ENCODE assay signal across 21 cellular contexts in the genomic region with DNA sequence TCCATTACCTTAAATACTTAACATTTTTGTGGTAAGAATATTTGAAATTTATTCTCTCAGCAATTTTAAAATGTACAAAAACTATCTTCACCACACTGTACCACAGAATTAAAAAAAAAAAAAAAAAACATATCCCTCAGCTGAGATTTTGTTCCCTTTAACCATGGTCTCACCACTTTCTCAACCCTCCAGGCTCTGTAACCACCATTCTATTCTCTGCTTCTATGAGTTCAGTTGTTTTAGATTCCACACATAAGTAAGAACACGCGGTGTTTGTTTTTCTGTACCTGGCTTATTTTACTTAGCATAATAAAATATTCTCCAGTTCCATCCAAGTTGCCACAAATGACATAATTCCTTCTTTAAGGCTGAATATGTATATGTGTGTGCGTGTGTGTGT. TPM values are rescaled to one million over a fixed set of nuclear protein-coding genes. Genes with fewer than 3 reads are reported as not detected.
DNase-seq lines count a peak whose midpoint lies in the region; ATAC-seq, FAIRE-seq and TF ChIP-seq lines count a peak whose summit lies in the region.
"Had no signal": no experiment of that assay in that cellular context is flagged by ENCODE, and none has a peak within 500 bp of the region (broad histone marks: within the 10 kb centered on the region; RNA-seq: fewer than 3 reads in every experiment).

No MANE protein-coding gene starts in this region.

- H3K36me3 ChIP-seq in SK-N-SH (replicated peaks in 1 of 2; ENCODE audit: control insufficient read depth in 1 of 2, insufficient read depth in 2 of 2, low read length in 1 of 2) = peaks cover 0 to 6% of the 10 kb centered on the region in 2 experiments
- H3K36me3 ChIP-seq in astrocyte (ENCODE audit: insufficient read depth, low read length) = no peaks in the 10 kb centered on the region

- H3K36me3 Mint-ChIP-seq in astrocyte (ENCODE audit: low read depth, unreplicated experiment) (peaks cover 3% of the 10 kb centered on the region), memory B cell (peaks cover 2% of the 10 kb centered on the region), type B pancreatic cell (no peaks in the 10 kb centered on the region)

- no peak overlapping the region for H3K4me3 ChIP-seq in SK-N-SH (ENCODE audit: low read depth in 2 of 2, low read length in 1 of 2)
- no peak overlapping the region for H3K4me3 ChIP-seq in astrocyte (ENCODE audit: insufficient read depth, low read depth, low read length)
- H3K4me3 ChIP-seq: K562 had no signal

- no peak for TF ChIP-seq RAD21 in SK-N-SH (IDR thresholded peaks at IDR 0.05; ENCODE audit: low read length)

- no peak for TF ChIP-seq EP300 in SK-N-SH (IDR thresholded peaks at IDR 0.05; ENCODE audit: borderline replicate concordance in 1 of 2, low read depth in 1 of 2, low read length in 1 of 2)

- H3K9me3 Mint-ChIP-seq in astrocyte (ENCODE audit: unreplicated experiment) (no peaks in the 10 kb centered on the region), memory B cell (no peaks in the 10 kb centered on the region), type B pancreatic cell (peaks cover 6% of the 10 kb centered on the region)

- H3K9me3 ChIP-seq in SK-N-SH (no peaks in the 10 kb centered on the region), astrocyte (ENCODE audit: insufficient read depth, low read depth, low read length) (no peaks in the 10 kb centered on the region)

- ATAC-seq in SK-N-SH treated with all-trans-retinoic acid at 6 μM for 48 hours (0 out of 3 replicates have a peak, but pooled peaks have one; percentile 19), memory B cell (ENCODE audit: low read depth) (no peak), GM19452 (IDR thresholded peaks at IDR 0.05; ENCODE audit: unreplicated experiment) (no peak), GM18861 (IDR thresholded peaks at IDR 0.05; ENCODE audit: unreplicated experiment) (no peak)
- ATAC-seq: K562 had no signal

- H3K79me2 ChIP-seq in SK-N-SH (ENCODE audit: insufficient read depth) (peaks cover 97% of the 10 kb centered on the region), astrocyte (ENCODE audit: insufficient read depth, low read length) (peaks cover 70% of the 10 kb centered on the region)

- CTCF ChIA-PET in SK-N-SH (lab: Yijun Ruan, JAX) = no interaction called here

- H3K27ac Mint-ChIP-seq in astrocyte (ENCODE audit: unreplicated experiment) = no peak overlapping the region
- H3K27ac Mint-ChIP-seq in memory B cell = peak overlapping the region; percentile 35
- H3K27ac Mint-ChIP-seq in type B pancreatic cell = peak overlapping the region; percentile 0

- H3K27ac ChIP-seq in SK-N-SH (ENCODE audit: low read depth in 2 of 2, low read length in 1 of 2) (peak overlapping the region in 1 of 2 experiments; percentile 10; a peak in 1 of 4 replicates), astrocyte (ENCODE audit: low read depth, low read length) (no peak overlapping the region)
- H3K27ac ChIP-seq: 22Rv1 had no signal

- no peak overlapping the region for H2AFZ ChIP-seq in SK-N-SH (ENCODE audit: low read depth)
- H2AFZ ChIP-seq in astrocyte (ENCODE audit: low read depth, low read length) = no peak overlapping the region

- H3K4me2 ChIP-seq in SK-N-SH (no peak overlapping the region), astrocyte (ENCODE audit: low read length) (no peak overlapping the region)

- H3K9ac ChIP-seq in SK-N-SH (no peak overlapping the region), astrocyte (ENCODE audit: low read length) (no peak overlapping the region)

- no peaks in the 10 kb centered on the region for H3K9me2 ChIP-seq in SK-N-SH

- no peaks in the 10 kb centered on the region for H3K27me3 ChIP-seq in SK-N-SH (ENCODE audit: insufficient read depth)
- H3K27me3 ChIP-seq in astrocyte (ENCODE audit: insufficient read depth, low read length) = no peaks in the 10 kb centered on the region

- peaks cover 0 to 2% of the 10 kb centered on the region in 2 experiments; a peak in 1 of 4 replicates for H3K4me1 ChIP-seq in SK-N-SH (ENCODE audit: control insufficient read depth in 1 of 2, insufficient read depth in 2 of 2, low read depth in 1 of 2, low read length in 1 of 2)
- no peaks in the 10 kb centered on the region for H3K4me1 ChIP-seq in astrocyte (ENCODE audit: insufficient read depth, low read length)

- H4K20me1 ChIP-seq in SK-N-SH (ENCODE audit: insufficient read depth) (peaks cover 36% of the 10 kb centered on the region), astrocyte (ENCODE audit: insufficient read depth, low read length) (peaks cover 63% of the 10 kb centered on the region)

- DNase-seq in SK-N-SH = no peak
- DNase-seq in astrocyte (ENCODE audit: low read depth) = peak; percentile 14
- no peak for DNase-seq in memory B cell (ENCODE audit: low spot score in 2 of 2)
- DNase-seq in type B pancreatic cell (ENCODE audit: extremely low spot score, unreplicated experiment) = no peak
- no peak for DNase-seq in NOMO-1 treated with dmso at 0.1 percent for 144 hours (lab: John Stamatoyannopoulos, UW; ENCODE audit: unreplicated experiment)
- DNase-seq: NCI-H1105; NCI-H2081; NCI-H446 treated with DMSO at 0.1 percent for 48 hours; NCI-H748 treated with DMSO at 0.1 percent for 48 hours; NK-92 treated with Interleukin-12 subunit alpha and Interleukin-12 subunit beta, amount 100 ng/mL, for 24 hours; Right ventricle myocardium superior had no signal

- no peak for TF ChIP-seq CTCF in SK-N-SH (IDR thresholded peaks at IDR 0.05)
- TF ChIP-seq CTCF in astrocyte (IDR thresholded peaks at IDR 0.05; ENCODE audit: insufficient read depth, low read depth, low read length) = no peak
- no peak for TF ChIP-seq CTCF in type B pancreatic cell (conservative IDR thresholded peaks at IDR 0.05)

- H3K4me3 Mint-ChIP-seq in astrocyte (ENCODE audit: unreplicated experiment) = no peak overlapping the region
- H3K4me3 Mint-ChIP-seq in memory B cell = no peak overlapping the region
- H3K4me3 Mint-ChIP-seq in type B pancreatic cell = no peak overlapping the region
- H3K4me3 Mint-ChIP-seq: CD14-positive monocyte had no signal

- H3F3A ChIP-seq in SK-N-SH (replicated peaks; ENCODE audit: insufficient read depth) = peaks cover 7% of the 10 kb centered on the region

- FAIRE-seq in astrocyte (lab: Jason Lieb, UNC) = no peak
- FAIRE-seq: G401.6, GM19239, H1, RCC 7860 had no signal

- H3K4me1 Mint-ChIP-seq in astrocyte (ENCODE audit: low read depth, unreplicated experiment) = peaks cover 12% of the 10 kb centered on the region
- H3K4me1 Mint-ChIP-seq in memory B cell = peaks cover 9% of the 10 kb centered on the region
- H3K4me1 Mint-ChIP-seq in type B pancreatic cell (ENCODE audit: unreplicated experiment) = peaks cover 10% of the 10 kb centered on the region

- POLR2A ChIA-PET in SK-N-SH (lab: Yijun Ruan, JAX) = no interaction called here

- H3K27me3 Mint-ChIP-seq in astrocyte (ENCODE audit: low read depth, unreplicated experiment) (no peaks in the 10 kb centered on the region), memory B cell (no peaks in the 10 kb centered on the region), type B pancreatic cell (no peaks in the 10 kb centered on the region)

- WGBS in SK-N-SH (ENCODE audit: low lambda C conversion rate) = 96% methylated on average over 3 of the region's 3 CpGs

TF ChIP-seq in SK-N-SH treated with all-trans-retinoic acid at 6 μM for 48 hours, 23 proteins besides CTCF, POLR2A, EP300 and RAD21 (continues in another document):
- TF ChIP-seq ISL1 (CRISPR knock-in tag; IDR thresholded peaks at IDR 0.05) (no peak), TOX (CRISPR knock-in tag; IDR thresholded peaks at IDR 0.05; ENCODE audit: borderline replicate concordance) (no peak), BACH2 (CRISPR knock-in tag; IDR thresholded peaks at IDR 0.05; ENCODE audit: borderline replicate concordance) (no peak)
- TF ChIP-seq, protein P1, sequence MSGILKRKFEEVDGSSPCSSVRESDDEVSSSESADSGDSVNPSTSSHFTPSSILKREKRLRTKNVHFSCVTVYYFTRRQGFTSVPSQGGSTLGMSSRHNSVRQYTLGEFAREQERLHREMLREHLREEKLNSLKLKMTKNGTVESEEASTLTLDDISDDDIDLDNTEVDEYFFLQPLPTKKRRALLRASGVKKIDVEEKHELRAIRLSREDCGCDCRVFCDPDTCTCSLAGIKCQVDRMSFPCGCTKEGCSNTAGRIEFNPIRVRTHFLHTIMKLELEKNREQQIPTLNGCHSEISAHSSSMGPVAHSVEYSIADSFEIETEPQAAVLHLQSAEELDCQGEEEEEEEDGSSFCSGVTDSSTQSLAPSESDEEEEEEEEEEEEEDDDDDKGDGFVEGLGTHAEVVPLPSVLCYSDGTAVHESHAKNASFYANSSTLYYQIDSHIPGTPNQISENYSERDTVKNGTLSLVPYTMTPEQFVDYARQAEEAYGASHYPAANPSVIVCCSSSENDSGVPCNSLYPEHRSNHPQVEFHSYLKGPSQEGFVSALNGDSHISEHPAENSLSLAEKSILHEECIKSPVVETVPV (CRISPR knock-in tag; IDR thresholded peaks at IDR 0.05) = no peak

TF ChIP-seq in SK-N-SH, 30 proteins besides CTCF, POLR2A, EP300 and RAD21 (continues in another document):
- TF ChIP-seq, protein P2, sequence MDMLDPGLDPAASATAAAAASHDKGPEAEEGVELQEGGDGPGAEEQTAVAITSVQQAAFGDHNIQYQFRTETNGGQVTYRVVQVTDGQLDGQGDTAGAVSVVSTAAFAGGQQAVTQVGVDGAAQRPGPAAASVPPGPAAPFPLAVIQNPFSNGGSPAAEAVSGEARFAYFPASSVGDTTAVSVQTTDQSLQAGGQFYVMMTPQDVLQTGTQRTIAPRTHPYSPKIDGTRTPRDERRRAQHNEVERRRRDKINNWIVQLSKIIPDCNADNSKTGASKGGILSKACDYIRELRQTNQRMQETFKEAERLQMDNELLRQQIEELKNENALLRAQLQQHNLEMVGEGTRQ (IDR thresholded peaks at IDR 0.05; ENCODE audit: borderline replicate concordance, low read depth, low read length) = no peak
- TF ChIP-seq RCOR1 (IDR thresholded peaks at IDR 0.05; ENCODE audit: low read length) (no peak), GABPA (IDR thresholded peaks at IDR 0.05; ENCODE audit: low read depth) (no peak), MXI1 (IDR thresholded peaks at IDR 0.05; ENCODE audit: low read depth, low read length) (no peak)

RNA-seq across cellular contexts. Expression of a gene that starts 41.5 kb away (rescaled TPM):
- 10.2 and 14.2 TPM in 2 replicates for polyA plus RNA-seq in SK-N-SH (2012; rRNA removed)
- polyA plus RNA-seq in SK-N-SH (2012; cell fraction: cytosol; rRNA removed) = 10.8 and 12.3 TPM in 2 replicates
- polyA plus RNA-seq in SK-N-SH (2012; cell fraction: nucleus; rRNA removed) = 9.9 and 18.4 TPM in 2 replicates
- total RNA-seq in astrocyte (37.0 and 44.6 TPM in 2 replicates), type B pancreatic cell (ENCODE audit: low replicate concordance) (19.9 and 31.8 TPM in 2 replicates)
